1 cellular context compared by ENCODE assay signal in the genomic region with DNA sequence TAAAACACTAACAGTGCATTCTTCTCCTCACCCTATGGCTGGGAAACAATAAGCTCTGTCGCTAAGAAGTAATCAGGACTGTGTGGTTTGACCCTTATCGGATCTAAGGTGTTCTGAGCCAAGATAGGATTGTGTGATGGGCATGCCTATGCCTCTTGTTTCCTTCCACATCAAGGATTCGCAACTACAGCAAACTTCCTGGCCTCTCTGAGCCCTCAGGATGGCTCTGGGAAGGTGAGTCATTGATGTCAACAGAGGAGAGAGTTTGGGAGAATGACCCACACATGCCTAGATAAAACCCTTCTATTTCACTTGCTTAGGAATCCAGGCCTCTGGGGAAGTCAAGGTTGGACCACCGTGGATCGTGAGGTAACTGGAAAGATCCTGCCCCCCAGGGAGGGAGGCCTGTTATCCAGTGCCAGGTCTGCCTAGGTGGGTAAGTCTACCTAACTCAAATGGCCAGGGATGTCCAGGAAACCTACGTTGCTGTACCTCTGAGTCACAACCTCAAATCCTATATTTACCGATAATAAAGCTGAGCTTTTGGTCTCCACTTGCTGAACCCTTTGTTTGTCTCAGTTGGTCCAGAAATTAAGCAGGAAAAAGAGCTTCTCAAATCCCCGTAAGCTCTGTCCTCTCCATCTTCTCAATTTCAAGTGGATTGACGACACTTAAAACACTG.
TF ChIP-seq lines count a peak whose summit lies in the region.

No MANE protein-coding gene starts in this region.

TF ChIP-seq in HCT116, 20 proteins besides CTCF, POLR2A, EP300 and RAD21 (continued from another document):
- TF ChIP-seq, protein P1, sequence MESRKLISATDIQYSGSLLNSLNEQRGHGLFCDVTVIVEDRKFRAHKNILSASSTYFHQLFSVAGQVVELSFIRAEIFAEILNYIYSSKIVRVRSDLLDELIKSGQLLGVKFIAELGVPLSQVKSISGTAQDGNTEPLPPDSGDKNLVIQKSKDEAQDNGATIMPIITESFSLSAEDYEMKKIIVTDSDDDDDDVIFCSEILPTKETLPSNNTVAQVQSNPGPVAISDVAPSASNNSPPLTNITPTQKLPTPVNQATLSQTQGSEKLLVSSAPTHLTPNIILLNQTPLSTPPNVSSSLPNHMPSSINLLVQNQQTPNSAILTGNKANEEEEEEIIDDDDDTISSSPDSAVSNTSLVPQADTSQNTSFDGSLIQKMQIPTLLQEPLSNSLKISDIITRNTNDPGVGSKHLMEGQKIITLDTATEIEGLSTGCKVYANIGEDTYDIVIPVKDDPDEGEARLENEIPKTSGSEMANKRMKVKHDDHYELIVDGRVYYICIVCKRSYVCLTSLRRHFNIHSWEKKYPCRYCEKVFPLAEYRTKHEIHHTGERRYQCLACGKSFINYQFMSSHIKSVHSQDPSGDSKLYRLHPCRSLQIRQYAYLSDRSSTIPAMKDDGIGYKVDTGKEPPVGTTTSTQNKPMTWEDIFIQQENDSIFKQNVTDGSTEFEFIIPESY (IDR thresholded peaks at IDR 0.05; ENCODE audit: extremely low read depth, insufficient replicate concordance, low read length): no peak
- TF ChIP-seq ZFX (IDR thresholded peaks at IDR 0.05): no peak
